Comparison of ENCODE assay signal across 1 cellular context in genomic region chr12:54555670-54556257, GRCh38.
TF ChIP-seq lines count a peak whose summit lies in the region.

No MANE protein-coding gene starts in this region.

TF ChIP-seq in HEK293, 187 proteins besides CTCF, POLR2A, EP300 and RAD21 (continued from another document and continues in another):
- no peak for TF ChIP-seq ZNF660 (tag by site-specific recombination; IDR thresholded peaks at IDR 0.05)
- TF ChIP-seq KLF8 (tag by site-specific recombination; IDR thresholded peaks at IDR 0.05) = no peak; the same call in 1 of the 2 replicates
- no peak for TF ChIP-seq ZNF146 (tag by site-specific recombination; IDR thresholded peaks at IDR 0.05)
- TF ChIP-seq ZNF621 (tag by site-specific recombination; IDR thresholded peaks at IDR 0.05) = no peak
- TF ChIP-seq, protein P1, sequence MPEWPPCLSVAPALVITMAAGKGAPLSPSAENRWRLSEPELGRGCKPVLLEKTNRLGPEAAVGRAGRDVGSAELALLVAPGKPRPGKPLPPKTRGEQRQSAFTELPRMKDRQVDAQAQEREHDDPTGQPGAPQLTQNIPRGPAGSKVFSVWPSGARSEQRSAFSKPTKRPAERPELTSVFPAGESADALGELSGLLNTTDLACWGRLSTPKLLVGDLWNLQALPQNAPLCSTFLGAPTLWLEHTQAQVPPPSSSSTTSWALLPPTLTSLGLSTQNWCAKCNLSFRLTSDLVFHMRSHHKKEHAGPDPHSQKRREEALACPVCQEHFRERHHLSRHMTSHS (tag by site-specific recombination; IDR thresholded peaks at IDR 0.05) = no peak
- no peak for TF ChIP-seq ZNF639 (tag by site-specific recombination; IDR thresholded peaks at IDR 0.05)
- TF ChIP-seq ZNF837 (tag by site-specific recombination; IDR thresholded peaks at IDR 0.05) = no peak
- TF ChIP-seq HOXC10 (CRISPR knock-in tag; IDR thresholded peaks at IDR 0.05) = no peak
- TF ChIP-seq INSM2 (tag by site-specific recombination; IDR thresholded peaks at IDR 0.05) = no peak; the same call in 1 of the 2 replicates
- TF ChIP-seq GFI1B (tag by site-specific recombination; IDR thresholded peaks at IDR 0.05) = no peak
- no peak for TF ChIP-seq ZFP37 (tag by site-specific recombination; IDR thresholded peaks at IDR 0.05)
- TF ChIP-seq ZNF211 (tag by site-specific recombination; IDR thresholded peaks at IDR 0.05; ENCODE audit: low read depth) = no peak
- TF ChIP-seq ZNF626 (tag by site-specific recombination; IDR thresholded peaks at IDR 0.05) = no peak
- no peak for TF ChIP-seq HIC1 (tag by site-specific recombination; IDR thresholded peaks at IDR 0.05)
- no peak for TF ChIP-seq ZNF549 (tag by site-specific recombination; IDR thresholded peaks at IDR 0.05)
- peak; percentile 41 for TF ChIP-seq SP2 (tag by site-specific recombination; IDR thresholded peaks at IDR 0.05)
- TF ChIP-seq ZNF169 (tag by site-specific recombination; IDR thresholded peaks at IDR 0.05) = no peak
- TF ChIP-seq, protein P2, sequence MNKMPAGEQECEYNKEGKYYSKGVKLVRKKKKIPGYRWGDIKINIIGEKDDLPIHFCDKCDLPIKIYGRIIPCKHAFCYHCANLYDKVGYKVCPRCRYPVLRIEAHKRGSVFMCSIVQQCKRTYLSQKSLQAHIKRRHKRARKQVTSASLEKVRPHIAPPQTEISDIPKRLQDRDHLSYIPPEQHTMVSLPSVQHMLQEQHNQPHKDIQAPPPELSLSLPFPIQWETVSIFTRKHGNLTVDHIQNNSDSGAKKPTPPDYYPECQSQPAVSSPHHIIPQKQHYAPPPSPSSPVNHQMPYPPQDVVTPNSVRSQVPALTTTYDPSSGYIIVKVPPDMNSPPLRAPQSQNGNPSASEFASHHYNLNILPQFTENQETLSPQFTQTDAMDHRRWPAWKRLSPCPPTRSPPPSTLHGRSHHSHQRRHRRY (tag by site-specific recombination; IDR thresholded peaks at IDR 0.05) = no peak
- no peak for TF ChIP-seq ZNF747 (tag by site-specific recombination; IDR thresholded peaks at IDR 0.05)
- TF ChIP-seq, protein P3, sequence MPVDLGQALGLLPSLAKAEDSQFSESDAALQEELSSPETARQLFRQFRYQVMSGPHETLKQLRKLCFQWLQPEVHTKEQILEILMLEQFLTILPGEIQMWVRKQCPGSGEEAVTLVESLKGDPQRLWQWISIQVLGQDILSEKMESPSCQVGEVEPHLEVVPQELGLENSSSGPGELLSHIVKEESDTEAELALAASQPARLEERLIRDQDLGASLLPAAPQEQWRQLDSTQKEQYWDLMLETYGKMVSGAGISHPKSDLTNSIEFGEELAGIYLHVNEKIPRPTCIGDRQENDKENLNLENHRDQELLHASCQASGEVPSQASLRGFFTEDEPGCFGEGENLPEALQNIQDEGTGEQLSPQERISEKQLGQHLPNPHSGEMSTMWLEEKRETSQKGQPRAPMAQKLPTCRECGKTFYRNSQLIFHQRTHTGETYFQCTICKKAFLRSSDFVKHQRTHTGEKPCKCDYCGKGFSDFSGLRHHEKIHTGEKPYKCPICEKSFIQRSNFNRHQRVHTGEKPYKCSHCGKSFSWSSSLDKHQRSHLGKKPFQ (tag by site-specific recombination; IDR thresholded peaks at IDR 0.05) = no peak
- TF ChIP-seq, protein P4, sequence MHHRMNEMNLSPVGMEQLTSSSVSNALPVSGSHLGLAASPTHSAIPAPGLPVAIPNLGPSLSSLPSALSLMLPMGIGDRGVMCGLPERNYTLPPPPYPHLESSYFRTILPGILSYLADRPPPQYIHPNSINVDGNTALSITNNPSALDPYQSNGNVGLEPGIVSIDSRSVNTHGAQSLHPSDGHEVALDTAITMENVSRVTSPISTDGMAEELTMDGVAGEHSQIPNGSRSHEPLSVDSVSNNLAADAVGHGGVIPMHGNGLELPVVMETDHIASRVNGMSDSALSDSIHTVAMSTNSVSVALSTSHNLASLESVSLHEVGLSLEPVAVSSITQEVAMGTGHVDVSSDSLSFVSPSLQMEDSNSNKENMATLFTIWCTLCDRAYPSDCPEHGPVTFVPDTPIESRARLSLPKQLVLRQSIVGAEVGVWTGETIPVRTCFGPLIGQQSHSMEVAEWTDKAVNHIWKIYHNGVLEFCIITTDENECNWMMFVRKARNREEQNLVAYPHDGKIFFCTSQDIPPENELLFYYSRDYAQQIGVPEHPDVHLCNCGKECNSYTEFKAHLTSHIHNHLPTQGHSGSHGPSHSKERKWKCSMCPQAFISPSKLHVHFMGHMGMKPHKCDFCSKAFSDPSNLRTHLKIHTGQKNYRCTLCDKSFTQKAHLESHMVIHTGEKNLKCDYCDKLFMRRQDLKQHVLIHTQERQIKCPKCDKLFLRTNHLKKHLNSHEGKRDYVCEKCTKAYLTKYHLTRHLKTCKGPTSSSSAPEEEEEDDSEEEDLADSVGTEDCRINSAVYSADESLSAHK (tag by site-specific recombination; IDR thresholded peaks at IDR 0.05) = no peak
- TF ChIP-seq YY1 (tag by site-specific recombination; IDR thresholded peaks at IDR 0.05) = no peak
- TF ChIP-seq ZNF19 (tag by site-specific recombination; IDR thresholded peaks at IDR 0.05; ENCODE audit: low read depth) = no peak
- TF ChIP-seq ZNF768 (tag by site-specific recombination; IDR thresholded peaks at IDR 0.05) = no peak
- TF ChIP-seq ZNF366 (tag by site-specific recombination; conservative IDR thresholded peaks at IDR 0.05) = peak; percentile 81
- no peak for TF ChIP-seq ZNF670 (tag by site-specific recombination; IDR thresholded peaks at IDR 0.05; ENCODE audit: low read depth)
- no peak for TF ChIP-seq GLIS1 (tag by site-specific recombination; IDR thresholded peaks at IDR 0.05)
- no peak for TF ChIP-seq ZNF121 (tag by site-specific recombination; IDR thresholded peaks at IDR 0.05)
- TF ChIP-seq ZNF501 (tag by site-specific recombination; IDR thresholded peaks at IDR 0.05) = no peak
- TF ChIP-seq, protein P5, sequence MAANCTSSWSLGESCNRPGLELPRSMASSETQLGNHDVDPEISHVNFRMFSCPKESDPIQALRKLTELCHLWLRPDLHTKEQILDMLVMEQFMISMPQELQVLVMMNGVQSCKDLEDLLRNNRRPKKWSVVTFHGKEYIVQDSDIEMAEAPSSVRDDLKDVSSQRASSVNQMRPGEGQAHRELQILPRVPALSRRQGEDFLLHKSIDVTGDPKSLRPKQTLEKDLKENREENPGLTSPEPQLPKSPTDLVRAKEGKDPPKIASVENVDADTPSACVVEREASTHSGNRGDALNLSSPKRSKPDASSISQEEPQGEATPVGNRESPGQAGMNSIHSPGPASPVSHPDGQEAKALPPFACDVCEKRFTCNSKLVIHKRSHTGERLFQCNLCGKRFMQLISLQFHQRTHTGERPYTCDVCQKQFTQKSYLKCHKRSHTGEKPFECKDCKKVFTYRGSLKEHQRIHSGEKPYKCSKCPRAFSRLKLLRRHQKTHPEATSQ (tag by site-specific recombination; IDR thresholded peaks at IDR 0.05) = no peak
- no peak for TF ChIP-seq ZNF394 (tag by site-specific recombination; IDR thresholded peaks at IDR 0.05; ENCODE audit: borderline replicate concordance)
- no peak for TF ChIP-seq ZNF138 (tag by site-specific recombination; IDR thresholded peaks at IDR 0.05; ENCODE audit: borderline replicate concordance)
- no peak for TF ChIP-seq ZIC2 (tag by site-specific recombination; IDR thresholded peaks at IDR 0.05)
- no peak for TF ChIP-seq ZNF449 (tag by site-specific recombination; IDR thresholded peaks at IDR 0.05)
- no peak for TF ChIP-seq ZNF530 (tag by site-specific recombination; IDR thresholded peaks at IDR 0.05; ENCODE audit: low read depth)
- no peak for TF ChIP-seq ZNF792 (tag by site-specific recombination; IDR thresholded peaks at IDR 0.05)
- TF ChIP-seq ZNF416 (tag by site-specific recombination; IDR thresholded peaks at IDR 0.05) = no peak
- TF ChIP-seq YY2 (tag by site-specific recombination; IDR thresholded peaks at IDR 0.05) = no peak
- TF ChIP-seq ZNF274 (IDR thresholded peaks at IDR 0.05; ENCODE audit: low read length) = no peak
- TF ChIP-seq ZNF274 (tag by site-specific recombination; IDR thresholded peaks at IDR 0.05; ENCODE audit: borderline replicate concordance) = no peak
- no peak for TF ChIP-seq ZNF404 (tag by site-specific recombination; IDR thresholded peaks at IDR 0.05)
- 0 out of 2 replicates have a peak, but pooled peaks have one; percentile 26 for TF ChIP-seq GLIS2 (tag by site-specific recombination; IDR thresholded peaks at IDR 0.05)
- TF ChIP-seq ATF2 (tag by site-specific recombination; IDR thresholded peaks at IDR 0.05; ENCODE audit: low read depth) = peak; percentile 32
- no peak for TF ChIP-seq KLF7 (tag by site-specific recombination; IDR thresholded peaks at IDR 0.05; ENCODE audit: borderline replicate concordance)
- no peak for TF ChIP-seq ZSCAN30 (tag by site-specific recombination; IDR thresholded peaks at IDR 0.05)
- peak; percentile 52 for TF ChIP-seq ZBTB17 (tag by site-specific recombination; IDR thresholded peaks at IDR 0.05)
- TF ChIP-seq ZBTB20 (tag by site-specific recombination; IDR thresholded peaks at IDR 0.05) = no peak
- TF ChIP-seq MYNN (tag by site-specific recombination; IDR thresholded peaks at IDR 0.05; ENCODE audit: borderline replicate concordance) = no peak
- no peak for TF ChIP-seq ZNF48 (tag by site-specific recombination; IDR thresholded peaks at IDR 0.05)
